Comparison of ENCODE assay signal across 1 cellular context in the genomic region with DNA sequence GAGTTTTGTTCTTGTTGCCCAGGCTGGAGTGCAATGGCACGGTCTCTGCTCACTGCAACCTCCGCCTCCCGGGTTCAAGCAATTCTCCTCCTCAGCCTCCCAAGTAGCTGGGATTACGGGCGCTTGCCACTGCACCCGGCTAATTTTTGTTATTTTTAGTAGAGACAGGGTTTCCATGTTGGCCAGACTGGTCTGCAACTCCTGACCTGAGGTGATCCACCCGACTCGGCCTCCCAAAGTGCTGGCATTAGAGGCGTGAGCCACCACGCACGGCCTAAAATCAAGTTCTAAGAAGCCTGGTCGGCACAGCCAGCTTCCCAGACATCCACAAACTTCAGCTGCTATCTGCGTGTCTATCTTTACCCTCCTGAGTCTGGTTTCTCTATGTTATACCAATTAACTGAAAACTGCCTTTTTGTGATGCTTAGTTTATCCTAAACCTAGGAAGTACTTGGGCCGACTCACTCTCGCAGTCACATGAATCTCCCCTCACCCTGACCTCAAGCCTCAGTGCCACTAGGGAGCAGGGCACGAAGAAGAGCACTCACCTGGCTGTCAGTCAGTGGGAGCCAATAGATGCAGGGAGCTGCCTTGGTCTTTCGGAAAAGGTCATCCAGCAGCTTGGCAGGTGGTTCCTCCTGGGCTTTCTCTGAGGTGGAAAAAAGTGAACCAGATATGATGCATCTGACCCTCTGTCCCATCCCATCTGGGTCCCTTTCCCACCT.
TF ChIP-seq lines count a peak whose summit lies in the region.

No MANE protein-coding gene starts in this region.

TF ChIP-seq in GM12891, 5 proteins besides CTCF, POLR2A, EP300 and RAD21:
- TF ChIP-seq POLR2AphosphoS5 (IDR thresholded peaks at IDR 0.05; ENCODE audit: low read depth, low read length) (no peak), SPI1 (IDR thresholded peaks at IDR 0.05; ENCODE audit: low read depth, low read length) (no peak), TAF1 (IDR thresholded peaks at IDR 0.05; ENCODE audit: low read depth, low read length) (no peak), PAX5 (IDR thresholded peaks at IDR 0.05; ENCODE audit: insufficient read depth, low read length, severe bottlenecking) (no peak)
